In genomic region chr1:144551107-144551542, GRCh38 we compare ENCODE assay signal across 8 cellular contexts. TPM values are rescaled to one million over a fixed set of nuclear protein-coding genes. Genes with fewer than 3 reads are reported as not detected.
DNase-seq lines count a peak whose midpoint lies in the region; ATAC-seq and TF ChIP-seq lines count a peak whose summit lies in the region.

No MANE protein-coding gene starts in this region.

- H3K27me3 ChIP-seq in right cardiac atrium (ENCODE audit: control insufficient read depth, insufficient read depth) (no peaks in the 10 kb centered on the region), stomach (peaks cover 0 to 67% (median 4%) of the 10 kb centered on the region in 3 donors)

- intact Hi-C loops in right cardiac atrium (cut with DNase I): no loop called here
- intact Hi-C loops in stomach (cut with DNase I; ENCODE audit: low total_unique reads): no loop called here

- no peak for ATAC-seq in activated T-cell treated with anti-CD3 and anti-CD28 coated beads, Interleukin-2, amount 50 U/mL, for 72 hours (replicated peaks in 1 of 2)
- ATAC-seq in right cardiac atrium: no peak
- no peak for ATAC-seq in GM19023 (IDR thresholded peaks at IDR 0.05; ENCODE audit: unreplicated experiment)

- H3K27me3 Mint-ChIP-seq in activated T-cell treated with anti-CD3 and anti-CD28 coated beads, Interleukin-2, amount 50 U/mL, for 72 hours (ENCODE audit: low read depth): peaks cover 14% of the 10 kb centered on the region

- peak overlapping the region; percentile 63 to 83 for H3K4me3 Mint-ChIP-seq in activated T-cell treated with anti-CD3 and anti-CD28 coated beads, Interleukin-2, amount 50 U/mL, for 72 hours

- no peak for TF ChIP-seq CTCF in stomach (IDR thresholded peaks at IDR 0.05)

- H3K36me3 ChIP-seq in stomach: no peaks in the 10 kb centered on the region

- no peak for TF ChIP-seq EP300 in stomach (IDR thresholded peaks at IDR 0.05)

- H3K9me3 Mint-ChIP-seq in activated T-cell treated with anti-CD3 and anti-CD28 coated beads, Interleukin-2, amount 50 U/mL, for 72 hours: no peaks in the 10 kb centered on the region

- in situ Hi-C loops in ACHN (cut with HindIII; ENCODE audit: low pct_ligation_motif_present, low pct_unique_long_range_greater_than_20kb, low sequenced_read_pairs): no loop called here

- H3K4me1 Mint-ChIP-seq in activated T-cell treated with anti-CD3 and anti-CD28 coated beads, Interleukin-2, amount 50 U/mL, for 72 hours (ENCODE audit: low read depth): peaks cover 16% of the 10 kb centered on the region

- DNase-seq in DMS 273 treated with DMSO at 0.1 percent for 48 hours (lab: John Stamatoyannopoulos, UW) (peak; percentile 44), DMS 273 (lab: John Stamatoyannopoulos, UW; ENCODE audit: unreplicated experiment) (no peak), right cardiac atrium (no peak), stomach (no peak), HT-29 (ENCODE audit: low spot score) (no peak), ACHN (no peak)
- DNase-seq in activated T-cell treated with anti-CD3 and anti-CD28 coated beads, Interleukin-2, amount 50 U/mL, for 72 hours: peak; percentile 44 to 71

- no peaks in the 10 kb centered on the region for H3K4me1 ChIP-seq in right cardiac atrium (ENCODE audit: control insufficient read depth, insufficient read depth, low read length)
- peaks cover 0 to 21% (median 13%) of the 10 kb centered on the region in 4 donors for H3K4me1 ChIP-seq in stomach

- H3K4me3 ChIP-seq in right cardiac atrium (ENCODE audit: low read length) (peak overlapping the region; percentile 35), stomach (peak overlapping the region; percentile 17 to 45 (median 34))

- H3K36me3 Mint-ChIP-seq in activated T-cell treated with anti-CD3 and anti-CD28 coated beads, Interleukin-2, amount 50 U/mL, for 72 hours (ENCODE audit: insufficient read depth in 2 of 2): no peaks in the 10 kb centered on the region

- TF ChIP-seq POLR2A in stomach (IDR thresholded peaks at IDR 0.05): no peak

- peak overlapping the region; percentile 28 for H3K27ac Mint-ChIP-seq in activated T-cell treated with anti-CD3 and anti-CD28 coated beads, Interleukin-2, amount 50 U/mL, for 72 hours

- peak overlapping the region; percentile 85 for H3K27ac ChIP-seq in right cardiac atrium (ENCODE audit: low read length)
- peak overlapping the region; percentile 79 to 88 (median 85) for H3K27ac ChIP-seq in stomach

- 10% methylated on average over 23 of the region's 23 CpGs for whole genome bisulfite sequencing in right cardiac atrium
- WGBS in stomach, 5 donors: 7 to 16% (median 10%) methylated on average over 12 to 23 of the region's 23 CpGs

- H3K9me3 ChIP-seq in right cardiac atrium (ENCODE audit: control insufficient read depth, low read length): no peaks in the 10 kb centered on the region
- H3K9me3 ChIP-seq in stomach: no peaks in the 10 kb centered on the region

RNA-seq across cellular contexts. Expression of gene PPIAL4F, which starts 41.6 kb away (rescaled TPM):
- total RNA-seq in activated T-cell treated with anti-CD3 and anti-CD28 coated beads, Interleukin-2, amount 50 U/mL, for 72 hours: not detected
- not detected for total RNA-seq in right cardiac atrium
- polyA plus RNA-seq in right cardiac atrium: not detected
- total RNA-seq in stomach: not detected
- not detected for polyA plus RNA-seq in stomach
- not detected in 2 replicates for total RNA-seq in HT-29 (2014; rRNA removed; shearing (Covaris generic))

Comparison
In these comparisons a context has a peak if more than half of its experiments do, and no peak if none do; other contexts are left out.
1. DNase-seq: peak in DMS 273 treated with DMSO at 0.1 percent for 48 hours (single experiment) and activated T-cell treated with anti-CD3 and anti-CD28 coated beads, Interleukin-2, amount 50 U/mL, for 72 hours (2 of 2); none in DMS 273 (single experiment), right cardiac atrium (0 of 3), stomach (single experiment), HT-29 (single experiment) and ACHN (single experiment).